ENCODE assay signal across 1 cellular context in genomic region chr6:3748208-3748701, GRCh38.
TF ChIP-seq lines count a peak whose summit lies in the region.

No MANE protein-coding gene starts in this region.

TF ChIP-seq in HepG2, 621 proteins besides CTCF, POLR2A, EP300 and RAD21 (continued from another document and continues in another):
- TF ChIP-seq ARID4A (CRISPR knock-in tag; IDR thresholded peaks at IDR 0.05; ENCODE audit: borderline replicate concordance) (peak; percentile 54; the same call in 1 of the 2 replicates), ATAD3A (CRISPR knock-in tag; IDR thresholded peaks at IDR 0.05) (no peak), CREB1 (IDR thresholded peaks at IDR 0.05) (0 out of 2 replicates have a peak, but pooled peaks have one; percentile 35), CREB1 (CRISPR knock-in tag; IDR thresholded peaks at IDR 0.05) (no peak), E2F2 (CRISPR knock-in tag; IDR thresholded peaks at IDR 0.05; ENCODE audit: borderline replicate concordance) (no peak), AHR (CRISPR knock-in tag; IDR thresholded peaks at IDR 0.05) (peak; percentile 43; the same call in 1 of the 2 replicates), DR1 (CRISPR knock-in tag; IDR thresholded peaks at IDR 0.05) (no peak), ZZZ3 (CRISPR knock-in tag; IDR thresholded peaks at IDR 0.05; ENCODE audit: borderline replicate concordance) (0 out of 2 replicates have a peak, but pooled peaks have one; percentile 36), ZNF792 (CRISPR knock-in tag; IDR thresholded peaks at IDR 0.05) (0 out of 2 replicates have a peak, but pooled peaks have one; percentile 36), ZNF484 (CRISPR knock-in tag; IDR thresholded peaks at IDR 0.05; ENCODE audit: borderline replicate concordance, low read depth) (no peak), NFATC3 (CRISPR knock-in tag; IDR thresholded peaks at IDR 0.05) (no peak), ZNF773 (CRISPR knock-in tag; IDR thresholded peaks at IDR 0.05; ENCODE audit: borderline replicate concordance) (no peak), ZNF12 (CRISPR knock-in tag; IDR thresholded peaks at IDR 0.05) (peak; percentile 41; the same call in 1 of the 2 replicates), ZNF280B (CRISPR knock-in tag; IDR thresholded peaks at IDR 0.05; ENCODE audit: borderline replicate concordance) (peak; percentile 67; the same call in 1 of the 2 replicates), RXRB (CRISPR knock-in tag; IDR thresholded peaks at IDR 0.05; ENCODE audit: borderline replicate concordance) (peak; percentile 75), ZNF10 (CRISPR knock-in tag; IDR thresholded peaks at IDR 0.05; ENCODE audit: borderline replicate concordance, low read depth) (no peak), THAP11 (CRISPR knock-in tag; IDR thresholded peaks at IDR 0.05) (peak; percentile 64), ZNF468 (CRISPR knock-in tag; IDR thresholded peaks at IDR 0.05) (no peak), GLMP (CRISPR knock-in tag; IDR thresholded peaks at IDR 0.05; ENCODE audit: borderline replicate concordance) (no peak), NBN (conservative IDR thresholded peaks at IDR 0.05) (no peak), ZNF17 (CRISPR knock-in tag; IDR thresholded peaks at IDR 0.05) (no peak), KLF16 (CRISPR knock-in tag; IDR thresholded peaks at IDR 0.05) (peak in 1 of 2 experiments; percentile 53; a peak in 2 of 4 replicates), TRIM24 (CRISPR knock-in tag; IDR thresholded peaks at IDR 0.05) (no peak), ZBTB10 (CRISPR knock-in tag; IDR thresholded peaks at IDR 0.05; ENCODE audit: borderline replicate concordance) (no peak), SRSF9 (IDR thresholded peaks at IDR 0.05; ENCODE audit: borderline replicate concordance, insufficient read depth, low read depth, low read length, poor library complexity, severe bottlenecking) (no peak), CREB3 (CRISPR knock-in tag; IDR thresholded peaks at IDR 0.05) (no peak), PRMT3 (CRISPR knock-in tag; IDR thresholded peaks at IDR 0.05; ENCODE audit: borderline replicate concordance, low read depth) (no peak), TIGD3 (CRISPR knock-in tag; IDR thresholded peaks at IDR 0.05; ENCODE audit: borderline replicate concordance) (no peak), BRCA1 (CRISPR knock-in tag; IDR thresholded peaks at IDR 0.05) (no peak), IRF9 (CRISPR knock-in tag; IDR thresholded peaks at IDR 0.05; ENCODE audit: borderline replicate concordance) (no peak; the same call in 1 of the 2 replicates), ZFX (CRISPR knock-in tag; IDR thresholded peaks at IDR 0.05; ENCODE audit: low read depth) (peak; percentile 78), ELK4 (CRISPR knock-in tag; IDR thresholded peaks at IDR 0.05; ENCODE audit: borderline replicate concordance) (no peak), TSC22D2 (CRISPR knock-in tag; IDR thresholded peaks at IDR 0.05; ENCODE audit: borderline replicate concordance) (peak; percentile 70; the same call in 1 of the 2 replicates), KLF6 (CRISPR knock-in tag; IDR thresholded peaks at IDR 0.05) (no peak), REL (CRISPR knock-in tag; conservative IDR thresholded peaks at IDR 0.05) (no peak), TAF15 (IDR thresholded peaks at IDR 0.05; ENCODE audit: low read depth, low read length, poor library complexity, severe bottlenecking) (no peak), MTF1 (CRISPR knock-in tag; IDR thresholded peaks at IDR 0.05) (no peak), ZMAT3 (CRISPR knock-in tag; conservative IDR thresholded peaks at IDR 0.05) (0 out of 2 replicates have a peak, but pooled peaks have one; percentile 46), FOXO4 (CRISPR knock-in tag; conservative IDR thresholded peaks at IDR 0.05) (no peak), ZNF607 (CRISPR knock-in tag; IDR thresholded peaks at IDR 0.05; ENCODE audit: borderline replicate concordance) (no peak), FOXJ3 (CRISPR knock-in tag; IDR thresholded peaks at IDR 0.05; ENCODE audit: borderline replicate concordance) (no peak), KDM4B (CRISPR knock-in tag; IDR thresholded peaks at IDR 0.05) (peak; percentile 59; the same call in 1 of the 2 replicates), TBP (CRISPR knock-in tag; IDR thresholded peaks at IDR 0.05) (no peak), ZNF138 (CRISPR knock-in tag; IDR thresholded peaks at IDR 0.05; ENCODE audit: low read depth) (no peak), EEA1 (CRISPR knock-in tag; IDR thresholded peaks at IDR 0.05; ENCODE audit: borderline replicate concordance) (no peak), ZBTB7B (CRISPR knock-in tag; IDR thresholded peaks at IDR 0.05) (no peak), CHCHD3 (CRISPR knock-in tag; IDR thresholded peaks at IDR 0.05) (no peak), SIN3B (IDR thresholded peaks at IDR 0.05; ENCODE audit: low read length) (no peak), MXD1 (CRISPR knock-in tag; IDR thresholded peaks at IDR 0.05) (no peak), ZNF749 (CRISPR knock-in tag; IDR thresholded peaks at IDR 0.05; ENCODE audit: borderline replicate concordance) (no peak), ZNF33A (CRISPR knock-in tag; IDR thresholded peaks at IDR 0.05; ENCODE audit: borderline replicate concordance) (no peak)
